8 cellular contexts compared by ENCODE assay signal in genomic region chr7:151079199-151079910, GRCh38. TPM values are rescaled to one million over a fixed set of nuclear protein-coding genes. Genes with fewer than 3 reads are reported as not detected.
DNase-seq lines count a peak whose midpoint lies in the region; ATAC-seq and FAIRE-seq lines count a peak whose summit lies in the region.

No MANE protein-coding gene starts in this region.

- H3K4me3 Mint-ChIP-seq in T-helper 2 cell treated with Interferon-gamma antibody and Interleukin-4, amounts not matched to agents 5 μg/mL and 100 μg/mL, for 36 hours, result peak overlapping the region; percentile 86
- H3K4me3 Mint-ChIP-seq in activated naive CD8-positive, alpha-beta T cell treated with anti-CD3 and anti-CD28 coated beads, Interleukin-2, amount 10 ng/mL, durations not matched to agents 7 days and 5 days, result peak overlapping the region; percentile 87
- peak overlapping the region; percentile 82 to 88 (median 85) for H3K4me3 Mint-ChIP-seq in immature natural killer cell

- H3K4me1 Mint-ChIP-seq in T-helper 2 cell treated with Interferon-gamma antibody and Interleukin-4, amounts not matched to agents 5 μg/mL and 100 μg/mL, for 36 hours (ENCODE audit: low read depth), result peaks cover 22% of the 10 kb centered on the region
- peaks cover 21% of the 10 kb centered on the region for H3K4me1 Mint-ChIP-seq in activated naive CD8-positive, alpha-beta T cell treated with anti-CD3 and anti-CD28 coated beads, Interleukin-2, amount 10 ng/mL, durations not matched to agents 7 days and 5 days
- H3K4me1 Mint-ChIP-seq in immature natural killer cell, result peaks cover 29 to 35% of the 10 kb centered on the region in 2 donors

- no peak for ATAC-seq in activated naive CD8-positive, alpha-beta T cell treated with anti-CD3 and anti-CD28 coated beads, Interleukin-2, amount 10 ng/mL, durations not matched to agents 7 days and 5 days (ENCODE audit: low read depth)

- H3K27ac ChIP-seq in subcutaneous abdominal adipose tissue (ENCODE audit: low read depth, low read length), result no peak overlapping the region

- POLR2A ChIA-PET in activated naive CD8-positive, alpha-beta T cell treated with anti-CD3 and anti-CD28 coated beads, Interleukin-2, amount 10 ng/mL, durations not matched to agents 7 days and 5 days (lab: Charles Lee), result no interaction called here

- H3K27me3 ChIP-seq in subcutaneous abdominal adipose tissue (ENCODE audit: control insufficient read depth in 5 of 5, insufficient read depth in 4 of 5, low read length in 5 of 5), result no peaks in the 10 kb centered on the region

- no peaks in the 10 kb centered on the region for H3K9me3 Mint-ChIP-seq in T-helper 2 cell treated with Interferon-gamma antibody and Interleukin-4, amounts not matched to agents 5 μg/mL and 100 μg/mL, for 36 hours
- H3K9me3 Mint-ChIP-seq in activated naive CD8-positive, alpha-beta T cell treated with anti-CD3 and anti-CD28 coated beads, Interleukin-2, amount 10 ng/mL, durations not matched to agents 7 days and 5 days, result no peaks in the 10 kb centered on the region
- no peaks in the 10 kb centered on the region for H3K9me3 Mint-ChIP-seq in immature natural killer cell

- H3K9me3 ChIP-seq in subcutaneous abdominal adipose tissue (ENCODE audit: control insufficient read depth in 5 of 5, low read length in 5 of 5), result no peaks in the 10 kb centered on the region

- H3K27ac Mint-ChIP-seq in T-helper 2 cell treated with Interferon-gamma antibody and Interleukin-4, amounts not matched to agents 5 μg/mL and 100 μg/mL, for 36 hours, result peak overlapping the region; percentile 72
- peak overlapping the region; percentile 83 for H3K27ac Mint-ChIP-seq in activated naive CD8-positive, alpha-beta T cell treated with anti-CD3 and anti-CD28 coated beads, Interleukin-2, amount 10 ng/mL, durations not matched to agents 7 days and 5 days
- peak overlapping the region; percentile 23 to 88 (median 80) for H3K27ac Mint-ChIP-seq in immature natural killer cell

- peaks cover 15% of the 10 kb centered on the region for H3K36me3 Mint-ChIP-seq in T-helper 2 cell treated with Interferon-gamma antibody and Interleukin-4, amounts not matched to agents 5 μg/mL and 100 μg/mL, for 36 hours (ENCODE audit: low read depth)
- peaks cover 10% of the 10 kb centered on the region for H3K36me3 Mint-ChIP-seq in activated naive CD8-positive, alpha-beta T cell treated with anti-CD3 and anti-CD28 coated beads, Interleukin-2, amount 10 ng/mL, durations not matched to agents 7 days and 5 days
- peaks cover 0 to 4% (median 0%) of the 10 kb centered on the region in 3 donors for H3K36me3 Mint-ChIP-seq in immature natural killer cell

- peaks cover 4 to 55% (median 48%) of the 10 kb centered on the region in 5 donors for H3K4me1 ChIP-seq in subcutaneous abdominal adipose tissue (ENCODE audit: control insufficient read depth in 5 of 5, insufficient read depth in 5 of 5, low read length in 5 of 5)

- H3K27me3 Mint-ChIP-seq in T-helper 2 cell treated with Interferon-gamma antibody and Interleukin-4, amounts not matched to agents 5 μg/mL and 100 μg/mL, for 36 hours (ENCODE audit: low read depth), result no peaks in the 10 kb centered on the region
- H3K27me3 Mint-ChIP-seq in activated naive CD8-positive, alpha-beta T cell treated with anti-CD3 and anti-CD28 coated beads, Interleukin-2, amount 10 ng/mL, durations not matched to agents 7 days and 5 days, result peaks cover under 1% of the 10 kb centered on the region
- H3K27me3 Mint-ChIP-seq in immature natural killer cell (ENCODE audit: low read depth in 3 of 3), result peaks cover 0 to 11% (median 2%) of the 10 kb centered on the region in 3 donors

- FAIRE-seq in HTR-8/SVneo (lab: Jason Lieb, UNC), result no peak

- peak overlapping the region; percentile 80 to 95 (median 83) for H3K4me3 ChIP-seq in subcutaneous abdominal adipose tissue (ENCODE audit: low read depth in 1 of 5, low read length in 5 of 5)

- DNase-seq in T-helper 2 cell treated with Interferon-gamma antibody and Interleukin-4, amounts not matched to agents 5 μg/mL and 100 μg/mL, for 36 hours (ENCODE audit: low spot score), result no peak
- DNase-seq in T-helper 2 cell, result no peak
- DNase-seq in activated naive CD8-positive, alpha-beta T cell treated with anti-CD3 and anti-CD28 coated beads, Interleukin-2, amount 10 ng/mL, durations not matched to agents 7 days and 5 days, result no peak
- DNase-seq in immature natural killer cell, result no peak
- DNase-seq in NCI-H524 (lab: John Stamatoyannopoulos, UW), result no peak
- DNase-seq in HTR-8/SVneo (ENCODE audit: insufficient read length, low spot score), result no peak
- no peak for DNase-seq in NCI-H128 (lab: John Stamatoyannopoulos, UW; ENCODE audit: unreplicated experiment)

- peaks cover 0 to 32% (median 25%) of the 10 kb centered on the region in 5 donors for H3K36me3 ChIP-seq in subcutaneous abdominal adipose tissue (ENCODE audit: control insufficient read depth in 5 of 5, insufficient read depth in 5 of 5, low read length in 5 of 5)

- H3K9ac ChIP-seq in subcutaneous abdominal adipose tissue (ENCODE audit: low read length in 5 of 5), result peak overlapping the region in 3 of 5 donors; percentile 65 to 91 (median 86)

RNA-seq across cellular contexts. Expression of gene FASTK, which starts 1.3 kb away (rescaled TPM):
- total RNA-seq in activated naive CD8-positive, alpha-beta T cell treated with anti-CD3 and anti-CD28 coated beads, Interleukin-2, amount 10 ng/mL, durations not matched to agents 7 days and 5 days, result 100 to 1,000 TPM in 1 of 2 experiments, 10 to 100 TPM in 1; 96.5 to 100 TPM
- 10 to 100 TPM; 49.0 to 57.6 (median 51.2) TPM for polyA plus RNA-seq in immature natural killer cell

RNA-seq across cellular contexts. Expression of gene TMUB1, which starts 3.9 kb away (rescaled TPM):
- 10 to 100 TPM; 75.7 to 78.3 TPM for total RNA-seq in activated naive CD8-positive, alpha-beta T cell treated with anti-CD3 and anti-CD28 coated beads, Interleukin-2, amount 10 ng/mL, durations not matched to agents 7 days and 5 days
- polyA plus RNA-seq in immature natural killer cell, result 10 to 100 TPM; 47.5 to 57.5 (median 49.6) TPM

RNA-seq across cellular contexts. Expression of gene AGAP3, which starts 6.9 kb away (rescaled TPM):
- total RNA-seq in activated naive CD8-positive, alpha-beta T cell treated with anti-CD3 and anti-CD28 coated beads, Interleukin-2, amount 10 ng/mL, durations not matched to agents 7 days and 5 days, result 10 to 100 TPM; 31.7 to 32.7 TPM
- 1 to 10 TPM; 2.8 to 6.3 (median 4.3) TPM for polyA plus RNA-seq in immature natural killer cell

RNA-seq across cellular contexts. Expression of gene SLC4A2, which starts 20.0 kb away (rescaled TPM):
- total RNA-seq in activated naive CD8-positive, alpha-beta T cell treated with anti-CD3 and anti-CD28 coated beads, Interleukin-2, amount 10 ng/mL, durations not matched to agents 7 days and 5 days, result 10 to 100 TPM; 86.8 to 89.9 TPM
- polyA plus RNA-seq in immature natural killer cell, result 10 to 100 TPM in 2 of 3 donors, 1 to 10 TPM in 1; 6.7 to 19.8 (median 10.9) TPM

RNA-seq across cellular contexts. Expression of gene CDK5, which starts 21.7 kb away (rescaled TPM):
- total RNA-seq in activated naive CD8-positive, alpha-beta T cell treated with anti-CD3 and anti-CD28 coated beads, Interleukin-2, amount 10 ng/mL, durations not matched to agents 7 days and 5 days, result 10 to 100 TPM; 15.3 to 15.9 TPM
- polyA plus RNA-seq in immature natural killer cell, result 10 to 100 TPM; 15.6 to 18.9 (median 17.9) TPM
